22 cellular contexts compared by ENCODE assay signal in genomic region chr7:125654076-125654475, GRCh38.
"Had no signal": no experiment of that assay in that cellular context is flagged by ENCODE, and none has a peak within 500 bp of the region (broad histone marks: within the 10 kb centered on the region; RNA-seq: fewer than 3 reads in every experiment).

No MANE protein-coding gene starts in this region.

- H3K4me1 Mint-ChIP-seq: memory B cell had no signal

- H3K9me3 ChIP-seq: left ventricle myocardium inferior, lower lobe of right lung, ovary had no signal

- H3K4me1 ChIP-seq: left ventricle myocardium inferior, lower lobe of right lung, neural progenitor cell had no signal

- H3K4me3 Mint-ChIP-seq: endodermal cell; memory B cell; mesothelial cell of epicardium; natural killer cell treated with Interleukin-12 subunit alpha and Interleukin-12 subunit beta and Interleukin-15 and Interleukin-18, amount 100 ng/mL, for 72 hours; neural progenitor cell; type B pancreatic cell had no signal

- H3K27me3 ChIP-seq: hepatocyte, neural progenitor cell, ovary had no signal

- H3K9ac ChIP-seq: neural progenitor cell had no signal

- H2AFZ ChIP-seq: hepatocyte, neural progenitor cell had no signal

- H3K27ac Mint-ChIP-seq: endodermal cell; memory B cell; mesothelial cell of epicardium; natural killer cell treated with Interleukin-12 subunit alpha and Interleukin-12 subunit beta and Interleukin-15 and Interleukin-18, amount 100 ng/mL, for 72 hours; neural progenitor cell; type B pancreatic cell had no signal

- H3K27me3 Mint-ChIP-seq: memory B cell; natural killer cell treated with Interleukin-12 subunit alpha and Interleukin-12 subunit beta and Interleukin-15 and Interleukin-18, amount 100 ng/mL, for 72 hours; type B pancreatic cell had no signal

- H3K4me2 ChIP-seq: hepatocyte, neural progenitor cell had no signal

- H3K9me3 Mint-ChIP-seq: endodermal cell, memory B cell, mesothelial cell of epicardium, neural progenitor cell, type B pancreatic cell had no signal

- H3K36me3 ChIP-seq: left ventricle myocardium inferior, lower lobe of right lung, neural progenitor cell, ovary had no signal

- DNase-seq: effector CD4-positive, alpha-beta T cell; endodermal cell; erythroblast; foreskin melanocyte; head of caudate nucleus; kidney; left cardiac atrium; left ventricle myocardium inferior; lower lobe of right lung; nucleus accumbens; ovary; right cardiac atrium; small intestine; stimulated activated CD4-positive, alpha-beta T cell treated with anti-CD3 and anti-CD28 coated beads, Interleukin-12 subunit alpha, Interleukin-12 subunit beta, amount 100 ng/mL, for 4 hours; stimulated activated CD4-positive, alpha-beta T cell treated with anti-CD3 and anti-CD28 coated beads, Interleukin-2, amount 100 ng/mL, for 48 hours; stimulated activated naive CD4-positive, alpha-beta T cell treated with Interleukin-2 at 50 U/mL for 16 hours had no signal

- H3K36me3 Mint-ChIP-seq: memory B cell; mesothelial cell of epicardium; natural killer cell treated with Interleukin-12 subunit alpha and Interleukin-12 subunit beta and Interleukin-15 and Interleukin-18, amount 100 ng/mL, for 72 hours; neural progenitor cell; type B pancreatic cell had no signal

- H3K27ac ChIP-seq: hepatocyte, left ventricle myocardium inferior, lower lobe of right lung, neural progenitor cell, ovary had no signal

- ATAC-seq: left cardiac atrium; lower lobe of right lung; natural killer cell treated with Interleukin-12 subunit alpha and Interleukin-12 subunit beta and Interleukin-15 and Interleukin-18, amount 100 ng/mL, for 72 hours; right cardiac atrium had no signal

- H3K79me2 ChIP-seq: hepatocyte had no signal

- H3K4me3 ChIP-seq: hepatocyte, left ventricle myocardium inferior, lower lobe of right lung, neural progenitor cell, ovary had no signal
